ENCODE assay signal across 27 cellular contexts in the genomic region with DNA sequence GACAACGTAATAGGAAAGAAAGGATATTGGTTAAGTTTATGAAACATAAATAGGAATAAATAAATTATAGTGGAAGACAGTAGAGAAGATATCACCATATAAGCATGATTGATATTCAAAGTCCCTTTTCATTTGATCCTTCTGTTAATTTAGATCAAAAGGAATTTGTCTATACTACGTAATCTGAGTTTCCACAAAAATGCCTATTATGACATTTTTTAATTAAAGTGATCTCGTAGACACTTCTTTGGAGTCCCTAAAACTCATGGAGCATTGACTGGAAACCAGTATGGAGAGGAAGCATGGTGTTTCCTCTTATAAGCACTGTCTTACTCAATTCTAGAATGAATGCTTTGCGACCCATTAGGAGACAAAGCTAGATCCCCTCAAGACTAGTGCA.
"Had no signal": no experiment of that assay in that cellular context is flagged by ENCODE, and none has a peak within 500 bp of the region (broad histone marks: within the 10 kb centered on the region; RNA-seq: fewer than 3 reads in every experiment).

No MANE protein-coding gene starts in this region.

- H3K4me3 ChIP-seq: stomach, suprapubic skin, testis, thoracic aorta, thyroid gland, tibial artery, tibial nerve, transverse colon, upper lobe of left lung, upper lobe of right lung, uterus, vagina had no signal

- H3K4me1 ChIP-seq: stomach, suprapubic skin, testis, thyroid gland, tibial artery, tibial nerve, upper lobe of left lung, upper lobe of right lung, uterus, vagina had no signal

- DNase-seq: stimulated activated CD4-positive, alpha-beta T cell treated with anti-CD3 and anti-CD28 coated beads, Interleukin-2, amount 100 ng/mL, for 48 hours; stimulated activated CD4-positive, alpha-beta T cell treated with anti-CD3 and anti-CD28 coated beads, Interleukin-4, amount 100 ng/mL, for 1 hour; stimulated activated CD4-positive, alpha-beta T cell treated with anti-CD3 and anti-CD28 coated beads, Interleukin-4, amount 100 ng/mL, for 24 hours; stimulated activated CD4-positive, alpha-beta T cell treated with anti-CD3 and anti-CD28 coated beads, Interleukin-4, amount 100 ng/mL, for 4 hours; stimulated activated CD8-positive, alpha-beta memory T cell treated with anti-CD3 and anti-CD28 coated beads, Interleukin-4, amount 100 ng/mL, for 48 hours; stimulated activated naive B cell treated with anti-CD40 and anti-IgM and Interleukin-4, amounts not matched to agents 10 μg/mL and 1 μg/mL and 100 μg/mL, for 72 hours; stimulated activated naive CD4-positive, alpha-beta T cell; stimulated activated naive CD4-positive, alpha-beta T cell treated with Interleukin-2 at 50 U/mL for 16 hours; stimulated activated naive CD8-positive, alpha-beta T cell treated with anti-CD3 and anti-CD28 coated beads, Interleukin-15, amount 100 ng/mL, for 72 hours; stimulated activated naive CD8-positive, alpha-beta T cell treated with anti-CD3 and anti-CD28 coated beads, Interleukin-15, Interleukin-2, amounts not matched to agents 100 U/mL and 50 U/mL, for 24 hours; stomach; substantia nigra; testis; thyroid gland; tibial artery; transverse colon; trophoblast cell; upper lobe of left lung; upper lobe of right lung; uterus had no signal

- ATAC-seq: stimulated activated effector memory CD8-positive, alpha-beta T cell treated with anti-CD3 and anti-CD28 coated beads, Interleukin-12 subunit alpha, Interleukin-12 subunit beta, amount 100 ng/mL, for 72 hours; stimulated activated memory B cell treated with anti-CD40 and anti-IgM and Interleukin-4, amounts not matched to agents 10 μg/mL and 1 μg/mL and 100 μg/mL, for 72 hours; stimulated activated naive B cell treated with anti-CD40 and anti-IgM and Interleukin-4, amounts not matched to agents 10 μg/mL and 1 μg/mL and 100 μg/mL, for 72 hours; stimulated activated naive CD8-positive, alpha-beta T cell treated with anti-CD3 and anti-CD28 coated beads, Interleukin-15, amount 100 ng/mL, for 72 hours; stimulated activated naive CD8-positive, alpha-beta T cell treated with anti-CD3 and anti-CD28 coated beads, Interleukin-15, Interleukin-2, amounts not matched to agents 100 U/mL and 50 U/mL, for 24 hours; upper lobe of right lung had no signal

- H3K9me3 ChIP-seq: stomach, testis, thoracic aorta, thyroid gland, tibial artery, tibial nerve, transverse colon, upper lobe of left lung, upper lobe of right lung, uterus, vagina had no signal

- H3K27ac ChIP-seq: stomach, suprapubic skin, testis, thoracic aorta, thyroid gland, tibial artery, tibial nerve, upper lobe of left lung, upper lobe of right lung, uterus, vagina had no signal

- H3K27me3 ChIP-seq: stomach, suprapubic skin, testis, thyroid gland, tibial artery, tibial nerve, transverse colon, upper lobe of left lung, upper lobe of right lung, uterus, vagina had no signal

- FAIRE-seq: urothelium cell line had no signal

- H3K36me3 ChIP-seq: stomach, suprapubic skin, thoracic aorta, thyroid gland, tibial artery, tibial nerve, transverse colon, upper lobe of left lung, upper lobe of right lung, uterus, vagina had no signal
